Comparison of ENCODE assay signal across 11 cellular contexts in the genomic region with DNA sequence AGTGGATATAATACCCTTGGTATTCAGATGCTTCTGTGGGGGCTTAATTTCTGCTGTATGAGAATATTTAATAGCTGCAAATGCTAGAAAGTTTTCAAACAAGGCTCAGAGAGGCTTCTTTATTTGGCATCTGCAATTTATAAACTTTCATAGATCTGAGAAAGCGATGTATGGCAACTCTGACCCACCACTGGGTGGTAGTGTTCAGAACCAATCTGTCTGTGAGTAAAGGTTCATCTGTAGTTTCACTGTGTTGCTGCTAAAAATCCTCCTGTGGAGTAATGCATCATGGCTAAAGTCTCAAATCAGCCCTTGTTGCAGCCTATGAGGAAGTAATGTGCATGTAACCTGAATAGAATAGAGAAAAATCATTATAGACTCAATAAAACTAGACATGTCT. TPM values are rescaled to one million over a fixed set of nuclear protein-coding genes. Genes with fewer than 3 reads are reported as not detected.
DNase-seq lines count a peak whose midpoint lies in the region; ATAC-seq and TF ChIP-seq lines count a peak whose summit lies in the region.
"Had no signal": no experiment of that assay in that cellular context is flagged by ENCODE, and none has a peak within 500 bp of the region (broad histone marks: within the 10 kb centered on the region; RNA-seq: fewer than 3 reads in every experiment).

No MANE protein-coding gene starts in this region.

- TF ChIP-seq CTCF in GM12873 (IDR thresholded peaks at IDR 0.05; ENCODE audit: insufficient read depth, low read depth, low read length, missing control alignments), result peak; percentile 8
- TF ChIP-seq CTCF in Loucy (conservative IDR thresholded peaks at IDR 0.05; ENCODE audit: low read length), result 0 out of 2 replicates have a peak, but pooled peaks have one; percentile 12
- TF ChIP-seq CTCF in brain microvascular endothelial cell (IDR thresholded peaks at IDR 0.05; ENCODE audit: low read depth, low read length, missing control alignments), result peak; percentile 49

- no peaks in the 10 kb centered on the region for H3K9me2 ChIP-seq in Loucy (replicated peaks; ENCODE audit: low read depth, low read length)

- H2AFZ ChIP-seq in Loucy (ENCODE audit: low read length), result no peak overlapping the region

- no peak overlapping the region for H2AK5ac ChIP-seq in mesendoderm (ENCODE audit: low read length)

- no peak for ATAC-seq in HG03108 (IDR thresholded peaks at IDR 0.05; ENCODE audit: unreplicated experiment)
- ATAC-seq: stimulated activated naive CD8-positive, alpha-beta T cell treated with anti-CD3 and anti-CD28 coated beads, Interleukin-15, Interleukin-2, amounts not matched to agents 100 U/mL and 50 U/mL, for 24 hours had no signal

- H3K9me3 ChIP-seq in Loucy (ENCODE audit: insufficient read depth, low read depth, low read length), result no peaks in the 10 kb centered on the region

- H3K23ac ChIP-seq in mesendoderm (ENCODE audit: low read length), result no peak overlapping the region

- no CpG with 5 or more reads among the region's 1 CpG for WGBS in mesendoderm (ENCODE audit: extremely low coverage, insufficient coverage, low lambda C conversion rate)

- H4K5ac ChIP-seq in mesendoderm (ENCODE audit: low read length), result no peak overlapping the region

- H3K79me2 ChIP-seq in Loucy (ENCODE audit: insufficient read depth, low read length), result no peaks in the 10 kb centered on the region
- H3K79me2 ChIP-seq in mesendoderm (ENCODE audit: control insufficient read depth, insufficient read depth, low read length), result no peaks in the 10 kb centered on the region

- H3K4me2 ChIP-seq in Loucy (ENCODE audit: low read depth, low read length, poor library complexity, severe bottlenecking) (no peak overlapping the region), mesendoderm (ENCODE audit: low read length) (no peak overlapping the region)
- H3K4me2 ChIP-seq: KMS-11 had no signal

- no peak overlapping the region for H3K9ac ChIP-seq in Loucy (ENCODE audit: low read depth, low read length, poor library complexity, severe bottlenecking)
- no peak overlapping the region for H3K9ac ChIP-seq in mesendoderm (ENCODE audit: low read length)
- H3K9ac ChIP-seq: KMS-11 had no signal

- DNase-seq in brain microvascular endothelial cell (no peak), mesendoderm (peak; percentile 14), anterior cingulate cortex (lab: John Stamatoyannopoulos, UW) (no peak), HuH-7 (ENCODE audit: low spot score) (no peak)
- DNase-seq: activated B cell treated with CpG ODN at 0.5 μM for 24 hours; cerebellar nuclear complex; stimulated activated naive CD8-positive, alpha-beta T cell treated with anti-CD3 and anti-CD28 coated beads, Interleukin-15, Interleukin-2, amounts not matched to agents 100 U/mL and 50 U/mL, for 24 hours had no signal

- H3K4me1 ChIP-seq in Loucy (ENCODE audit: insufficient read depth, low read length, poor library complexity, severe bottlenecking) (no peaks in the 10 kb centered on the region), mesendoderm (ENCODE audit: control insufficient read depth, low read depth, low read length) (no peaks in the 10 kb centered on the region)

- H2BK15ac ChIP-seq in mesendoderm (replicated peaks; ENCODE audit: low read depth), result no peak overlapping the region

- no peak overlapping the region for H3K4ac ChIP-seq in mesendoderm (ENCODE audit: low read depth, low read length)

- H3K79me1 ChIP-seq in mesendoderm (ENCODE audit: low read length), result no peaks in the 10 kb centered on the region

- H3K56ac ChIP-seq in mesendoderm (ENCODE audit: low read length), result no peak overlapping the region

- in situ Hi-C loops in brain microvascular endothelial cell (cut with HindIII; ENCODE audit: low pct_ligation_motif_present, low sequenced_read_pairs), result no loop called here

- H3K18ac ChIP-seq in mesendoderm (ENCODE audit: low read length), result no peak overlapping the region

- H4K8ac ChIP-seq in mesendoderm (ENCODE audit: low read depth, low read length), result no peak overlapping the region

- H2BK120ac ChIP-seq in mesendoderm (ENCODE audit: low read depth, low read length), result no peak overlapping the region

- H2BK5ac ChIP-seq in mesendoderm (ENCODE audit: low read length), result no peak overlapping the region

- H3K27me3 ChIP-seq in Loucy (ENCODE audit: insufficient read depth, low read length, poor library complexity, severe bottlenecking) (no peaks in the 10 kb centered on the region), brain microvascular endothelial cell (replicated peaks) (no peaks in the 10 kb centered on the region), mesendoderm (ENCODE audit: insufficient read depth, low read length, poor library complexity) (no peaks in the 10 kb centered on the region)

- H3K4me3 ChIP-seq in Loucy (ENCODE audit: low read length, poor library complexity, severe bottlenecking) (no peak overlapping the region), brain microvascular endothelial cell (ENCODE audit: low read depth, low read length) (no peak overlapping the region), mesendoderm (ENCODE audit: low read length) (no peak overlapping the region)

- no peaks in the 10 kb centered on the region for H4K20me1 ChIP-seq in Loucy (ENCODE audit: insufficient read depth, low read length, poor library complexity, severe bottlenecking)

- H3K36me3 ChIP-seq in Loucy (ENCODE audit: insufficient read depth, low read length), result no peaks in the 10 kb centered on the region
- no peaks in the 10 kb centered on the region for H3K36me3 ChIP-seq in brain microvascular endothelial cell (replicated peaks)
- no peaks in the 10 kb centered on the region for H3K36me3 ChIP-seq in mesendoderm (ENCODE audit: control insufficient read depth, insufficient read depth, low read length)

- no peaks in the 10 kb centered on the region for H3F3A ChIP-seq in Loucy (ENCODE audit: low read depth)

- H3K27ac ChIP-seq in brain microvascular endothelial cell (no peak overlapping the region), mesendoderm (ENCODE audit: low read depth, low read length) (no peak overlapping the region)
- H3K27ac ChIP-seq: KMS-11 had no signal

RNA-seq across cellular contexts. Expression of a gene that starts 47.4 kb away (rescaled TPM):
- polyA plus RNA-seq in mesendoderm (2013, experiment 1 of 2), result 0.11 TPM
- 0.14 TPM for polyA plus RNA-seq in mesendoderm (2013, experiment 2 of 2)
